ENCODE assay signal across 9 cellular contexts in genomic region chr2:231038483-231039293, GRCh38. TPM values are rescaled to one million over a fixed set of nuclear protein-coding genes. Genes with fewer than 3 reads are reported as not detected.
DNase-seq lines count a peak whose midpoint lies in the region; ATAC-seq and TF ChIP-seq lines count a peak whose summit lies in the region.
"Had no signal": no experiment of that assay in that cellular context is flagged by ENCODE, and none has a peak within 500 bp of the region (broad histone marks: within the 10 kb centered on the region; RNA-seq: fewer than 3 reads in every experiment).

No MANE protein-coding gene starts in this region.

- H3K27me3 ChIP-seq in foreskin keratinocyte (peaks cover 85% of the 10 kb centered on the region), brain microvascular endothelial cell (replicated peaks) (peaks cover 44% of the 10 kb centered on the region)

- CTCF ChIA-PET in activated CD8-positive, alpha-beta memory T cell treated with anti-CD3 and anti-CD28 coated beads, Interleukin-2, amount 10 ng/mL, durations not matched to agents 7 days and 5 days (lab: Charles Lee) = interaction anchor here (1.0 kb wide), 1 partner anchor 51 kb away, joined by 3 read pairs; no protein-coding TSS in a partner anchor

- peak overlapping the region; percentile 14 for H3K4me3 Mint-ChIP-seq in activated CD8-positive, alpha-beta memory T cell treated with anti-CD3 and anti-CD28 coated beads, Interleukin-2, amount 10 ng/mL, durations not matched to agents 7 days and 5 days
- H3K4me3 Mint-ChIP-seq in memory B cell = peak overlapping the region; percentile 69

- no peaks in the 10 kb centered on the region for H3K36me3 Mint-ChIP-seq in activated CD8-positive, alpha-beta memory T cell treated with anti-CD3 and anti-CD28 coated beads, Interleukin-2, amount 10 ng/mL, durations not matched to agents 7 days and 5 days
- H3K36me3 Mint-ChIP-seq in memory B cell = no peaks in the 10 kb centered on the region

- H3K4me3 ChIP-seq in brain microvascular endothelial cell (ENCODE audit: low read depth, low read length) = no peak overlapping the region

- H3K4me1 ChIP-seq in foreskin keratinocyte = no peaks in the 10 kb centered on the region

- TF ChIP-seq CTCF in foreskin keratinocyte (conservative IDR thresholded peaks at IDR 0.05) = no peak
- no peak for TF ChIP-seq CTCF in brain microvascular endothelial cell (IDR thresholded peaks at IDR 0.05; ENCODE audit: low read depth, low read length, missing control alignments)

- H3K27ac Mint-ChIP-seq in activated CD8-positive, alpha-beta memory T cell treated with anti-CD3 and anti-CD28 coated beads, Interleukin-2, amount 10 ng/mL, durations not matched to agents 7 days and 5 days = no peak overlapping the region
- H3K27ac Mint-ChIP-seq in memory B cell = no peak overlapping the region

- H3K4me1 Mint-ChIP-seq in activated CD8-positive, alpha-beta memory T cell treated with anti-CD3 and anti-CD28 coated beads, Interleukin-2, amount 10 ng/mL, durations not matched to agents 7 days and 5 days = peaks cover 2% of the 10 kb centered on the region
- H3K4me1 Mint-ChIP-seq in memory B cell = peaks cover 12% of the 10 kb centered on the region

- H3K27ac ChIP-seq in angular gyrus (ENCODE audit: low read depth, low read length) (peak overlapping the region; percentile 89), substantia nigra (ENCODE audit: low read depth, low read length, poor library complexity, severe bottlenecking) (peak overlapping the region; percentile 81), foreskin keratinocyte (no peak overlapping the region), brain microvascular endothelial cell (no peak overlapping the region)

- ATAC-seq in activated CD8-positive, alpha-beta memory T cell treated with anti-CD3 and anti-CD28 coated beads, Interleukin-2, amount 10 ng/mL, durations not matched to agents 7 days and 5 days = no peak
- no peak for ATAC-seq in memory B cell (ENCODE audit: low read depth)
- ATAC-seq in HG02798 (IDR thresholded peaks at IDR 0.05; ENCODE audit: poor library complexity, unreplicated experiment) = no peak
- ATAC-seq in foreskin keratinocyte = no peak

- in situ Hi-C loops in brain microvascular endothelial cell (cut with HindIII; ENCODE audit: low pct_ligation_motif_present, low sequenced_read_pairs) = no loop called here

- no peaks in the 10 kb centered on the region for H3K9me3 Mint-ChIP-seq in activated CD8-positive, alpha-beta memory T cell treated with anti-CD3 and anti-CD28 coated beads, Interleukin-2, amount 10 ng/mL, durations not matched to agents 7 days and 5 days (ENCODE audit: low read depth)
- no peaks in the 10 kb centered on the region for H3K9me3 Mint-ChIP-seq in memory B cell

- peaks cover 80% of the 10 kb centered on the region for H3K27me3 Mint-ChIP-seq in activated CD8-positive, alpha-beta memory T cell treated with anti-CD3 and anti-CD28 coated beads, Interleukin-2, amount 10 ng/mL, durations not matched to agents 7 days and 5 days
- H3K27me3 Mint-ChIP-seq in memory B cell = peaks cover 30% of the 10 kb centered on the region

- no peak for DNase-seq in activated CD8-positive, alpha-beta memory T cell treated with anti-CD3 and anti-CD28 coated beads, Interleukin-2, amount 10 ng/mL, durations not matched to agents 7 days and 5 days
- no peak for DNase-seq in activated CD8-positive, alpha-beta memory T cell treated with anti-CD3 and anti-CD28 coated beads, Interleukin-2, amount 50 U/mL, for 4 hours
- no peak for DNase-seq in memory B cell (ENCODE audit: low spot score in 2 of 2)
- DNase-seq in substantia nigra (lab: John Stamatoyannopoulos, UW) = no peak
- DNase-seq in foreskin keratinocyte = no peak
- no peak for DNase-seq in brain microvascular endothelial cell

- no peaks in the 10 kb centered on the region for H3K36me3 ChIP-seq in brain microvascular endothelial cell (replicated peaks)

RNA-seq across cellular contexts. Expression of gene C2orf72, which starts 1.4 kb away (rescaled TPM):
- total RNA-seq in activated CD8-positive, alpha-beta memory T cell treated with anti-CD3 and anti-CD28 coated beads, Interleukin-2, amount 10 ng/mL, durations not matched to agents 7 days and 5 days = under 1 TPM in 1 of 2 experiments, not detected in 1; 0.18 TPM
- not detected in 2 replicates for total RNA-seq in foreskin keratinocyte
- polyA plus RNA-seq in foreskin keratinocyte = not detected in 2 replicates
- total RNA-seq: dermis microvascular lymphatic vessel endothelial cell had no signal

RNA-seq across cellular contexts. Expression of gene PSMD1, which starts 18.0 kb away (rescaled TPM):
- total RNA-seq in activated CD8-positive, alpha-beta memory T cell treated with anti-CD3 and anti-CD28 coated beads, Interleukin-2, amount 10 ng/mL, durations not matched to agents 7 days and 5 days = 100 to 1,000 TPM in 1 of 2 experiments, 10 to 100 TPM in 1; 89.1 to 128 TPM
- total RNA-seq in foreskin keratinocyte = 161 and 174 TPM in 2 replicates
- polyA plus RNA-seq in foreskin keratinocyte = 146 and 166 TPM in 2 replicates

RNA-seq across cellular contexts. Expression of gene SPATA3, which starts 42.8 kb away (rescaled TPM):
- total RNA-seq in activated CD8-positive, alpha-beta memory T cell treated with anti-CD3 and anti-CD28 coated beads, Interleukin-2, amount 10 ng/mL, durations not matched to agents 7 days and 5 days = 1 to 10 TPM in 1 of 2 experiments, under 1 TPM in 1; 0.44 to 1.2 TPM
- total RNA-seq in foreskin keratinocyte = not detected in 2 replicates
- polyA plus RNA-seq in foreskin keratinocyte = not detected in 2 replicates
- total RNA-seq: dermis microvascular lymphatic vessel endothelial cell had no signal

Comparison
In these comparisons a context has a peak if more than half of its experiments do, and no peak if none do; other contexts are left out.
1. H3K27ac ChIP-seq: peak in angular gyrus (single experiment) and substantia nigra (single experiment); none in foreskin keratinocyte (single experiment) and brain microvascular endothelial cell (single experiment).